ENCODE assay signal across 32 cellular contexts in the genomic region with DNA sequence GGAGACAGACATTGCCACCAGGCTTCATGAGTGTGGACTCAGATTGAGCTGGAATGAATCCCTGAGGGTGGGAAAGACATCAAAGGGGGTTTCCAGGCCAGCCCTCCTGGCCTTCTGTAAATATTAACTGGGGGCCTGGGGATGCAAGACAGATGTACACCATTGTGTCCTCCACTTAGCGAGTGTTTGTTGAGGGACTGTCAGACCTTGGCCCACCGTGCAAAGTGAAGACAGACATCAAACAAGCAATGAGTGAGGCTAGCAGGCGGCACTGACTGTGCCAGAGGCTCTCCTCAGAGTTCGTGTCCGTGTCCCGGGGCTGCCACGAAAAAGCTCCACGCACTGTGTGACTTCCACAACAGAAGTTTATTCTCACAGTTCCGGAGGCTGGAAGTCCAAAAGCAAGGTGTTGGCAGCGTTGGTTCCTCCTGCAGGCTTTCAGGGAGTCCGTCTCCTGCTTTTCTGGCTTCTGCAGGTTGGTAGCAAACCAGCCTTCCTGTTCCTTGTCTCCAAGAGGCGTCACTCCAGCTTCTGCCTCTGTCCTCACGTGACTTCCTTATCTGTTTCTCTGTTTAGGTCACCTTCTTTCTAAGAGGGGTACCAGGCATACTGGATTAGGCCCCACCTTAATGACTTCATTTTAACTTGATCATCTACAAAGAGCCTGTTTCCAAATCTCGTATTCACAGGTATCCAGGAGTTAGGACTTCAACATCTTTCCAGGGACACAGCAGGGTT. TPM values are rescaled to one million over a fixed set of nuclear protein-coding genes. Genes with fewer than 3 reads are reported as not detected.
"Had no signal": no experiment of that assay in that cellular context is flagged by ENCODE, and none has a peak within 500 bp of the region (broad histone marks: within the 10 kb centered on the region; RNA-seq: fewer than 3 reads in every experiment).

No MANE protein-coding gene starts in this region.

- H3K9me3 ChIP-seq: neutrophil, ovary, prostate gland, right lobe of liver, sigmoid colon, suprapubic skin, testis, tibial artery, transverse colon, upper lobe of right lung, uterus had no signal

- H3K27ac ChIP-seq: neutrophil, ovary, parathyroid adenoma, prostate gland, right lobe of liver, sigmoid colon, suprapubic skin, testis, tibial artery, transverse colon, upper lobe of right lung, uterus had no signal

- H3K4me3 Mint-ChIP-seq: naive thymus-derived CD8-positive, alpha-beta T cell; natural killer cell treated with Interleukin-12 subunit alpha and Interleukin-12 subunit beta and Interleukin-15 and Interleukin-18, amount 100 ng/mL, for 72 hours; nephron progenitor cell; neural crest cell; stimulated activated memory B cell treated with anti-CD40 and anti-IgM and Interleukin-4, amounts not matched to agents 10 μg/mL and 1 μg/mL and 100 μg/mL, for 72 hours; stimulated activated naive CD8-positive, alpha-beta T cell treated with anti-CD3 and anti-CD28 coated beads, Interleukin-15, amount 100 ng/mL, for 72 hours; type B pancreatic cell had no signal

- DNase-seq: naive B cell; naive thymus-derived CD8-positive, alpha-beta T cell; nephron progenitor cell; nucleus accumbens; ovary; right cardiac atrium; sigmoid colon; small intestine; stimulated activated CD4-positive, alpha-beta T cell treated with anti-CD3 and anti-CD28 coated beads, Interleukin-12 subunit alpha, Interleukin-12 subunit beta, amount 100 ng/mL, for 4 hours; stimulated activated CD4-positive, alpha-beta T cell treated with anti-CD3 and anti-CD28 coated beads, Interleukin-1b, Interleukin-23, amount 100 ng/mL, for 48 hours; stimulated activated CD4-positive, alpha-beta T cell treated with anti-CD3 and anti-CD28 coated beads, Interleukin-4, amount 100 ng/mL, for 1 hour; stimulated activated CD4-positive, alpha-beta T cell treated with anti-CD3 and anti-CD28 coated beads, Interleukin-4, amount 100 ng/mL, for 4 hours; stimulated activated CD8-positive, alpha-beta memory T cell treated with anti-CD3 and anti-CD28 coated beads, Interleukin-4, amount 100 ng/mL, for 48 hours; stimulated activated naive CD4-positive, alpha-beta T cell; stimulated activated naive CD8-positive, alpha-beta T cell treated with anti-CD3 and anti-CD28 coated beads, Interleukin-15, amount 100 ng/mL, for 72 hours; stimulated activated naive CD8-positive, alpha-beta T cell treated with anti-CD3 and anti-CD28 coated beads, Interleukin-15, Interleukin-2, amounts not matched to agents 100 U/mL and 50 U/mL, for 24 hours; substantia nigra; testis; tibial artery; transverse colon; upper lobe of right lung; uterus had no signal

- H3K4me1 ChIP-seq: parathyroid adenoma, prostate gland, right lobe of liver, sigmoid colon, suprapubic skin, testis, tibial artery, transverse colon, upper lobe of right lung, uterus had no signal

- H3K36me3 Mint-ChIP-seq: naive B cell; naive thymus-derived CD8-positive, alpha-beta T cell; natural killer cell treated with Interleukin-12 subunit alpha and Interleukin-12 subunit beta and Interleukin-15 and Interleukin-18, amount 100 ng/mL, for 72 hours; stimulated activated memory B cell treated with anti-CD40 and anti-IgM and Interleukin-4, amounts not matched to agents 10 μg/mL and 1 μg/mL and 100 μg/mL, for 72 hours; type B pancreatic cell had no signal

- H3K9me3 Mint-ChIP-seq: naive B cell; naive thymus-derived CD8-positive, alpha-beta T cell; natural killer cell treated with Interleukin-12 subunit alpha and Interleukin-12 subunit beta and Interleukin-15 and Interleukin-18, amount 100 ng/mL, for 72 hours; nephron progenitor cell; neural crest cell; stimulated activated memory B cell treated with anti-CD40 and anti-IgM and Interleukin-4, amounts not matched to agents 10 μg/mL and 1 μg/mL and 100 μg/mL, for 72 hours; stimulated activated naive CD8-positive, alpha-beta T cell treated with anti-CD3 and anti-CD28 coated beads, Interleukin-15, amount 100 ng/mL, for 72 hours; type B pancreatic cell had no signal

- H3K79me2 ChIP-seq: parathyroid adenoma had no signal

- H3K36me3 ChIP-seq: neutrophil, ovary, prostate gland, right lobe of liver, sigmoid colon, suprapubic skin, tibial artery, transverse colon, upper lobe of right lung, uterus had no signal

- H3K27ac Mint-ChIP-seq: naive B cell; naive thymus-derived CD8-positive, alpha-beta T cell; natural killer cell treated with Interleukin-12 subunit alpha and Interleukin-12 subunit beta and Interleukin-15 and Interleukin-18, amount 100 ng/mL, for 72 hours; nephron progenitor cell; stimulated activated memory B cell treated with anti-CD40 and anti-IgM and Interleukin-4, amounts not matched to agents 10 μg/mL and 1 μg/mL and 100 μg/mL, for 72 hours; type B pancreatic cell had no signal

- H3K27me3 ChIP-seq: neutrophil, ovary, right lobe of liver, testis, transverse colon, upper lobe of right lung, uterus had no signal

- H3K4me3 ChIP-seq: ovary, prostate gland, right lobe of liver, sigmoid colon, suprapubic skin, testis, tibial artery, transverse colon, upper lobe of right lung, uterus had no signal

- ATAC-seq: naive thymus-derived CD8-positive, alpha-beta T cell; natural killer cell treated with Interleukin-12 subunit alpha and Interleukin-12 subunit beta and Interleukin-15 and Interleukin-18, amount 100 ng/mL, for 72 hours; right cardiac atrium; right lobe of liver; stimulated activated memory B cell treated with anti-CD40 and anti-IgM and Interleukin-4, amounts not matched to agents 10 μg/mL and 1 μg/mL and 100 μg/mL, for 72 hours; stimulated activated naive CD8-positive, alpha-beta T cell treated with anti-CD3 and anti-CD28 coated beads, Interleukin-15, amount 100 ng/mL, for 72 hours; stimulated activated naive CD8-positive, alpha-beta T cell treated with anti-CD3 and anti-CD28 coated beads, Interleukin-15, Interleukin-2, amounts not matched to agents 100 U/mL and 50 U/mL, for 24 hours; upper lobe of right lung had no signal

- H3K27me3 Mint-ChIP-seq: stimulated activated naive CD8-positive, alpha-beta T cell treated with anti-CD3 and anti-CD28 coated beads, Interleukin-15, amount 100 ng/mL, for 72 hours had no signal

- H3K4me1 Mint-ChIP-seq: naive B cell; naive thymus-derived CD8-positive, alpha-beta T cell; nephron progenitor cell; neural crest cell; stimulated activated memory B cell treated with anti-CD40 and anti-IgM and Interleukin-4, amounts not matched to agents 10 μg/mL and 1 μg/mL and 100 μg/mL, for 72 hours; stimulated activated naive CD8-positive, alpha-beta T cell treated with anti-CD3 and anti-CD28 coated beads, Interleukin-15, amount 100 ng/mL, for 72 hours had no signal

- H2AFZ ChIP-seq: parathyroid adenoma had no signal

RNA-seq across cellular contexts. Expression of a gene that starts 59.1 kb away (rescaled TPM):
- total RNA-seq: skeletal muscle tissue, suprapubic skin, upper lobe of right lung had no signal
